Comparison of ENCODE assay signal across 27 cellular contexts in genomic region chr3:183013074-183013473, GRCh38.
"Had no signal": no experiment of that assay in that cellular context is flagged by ENCODE, and none has a peak within 500 bp of the region (broad histone marks: within the 10 kb centered on the region; RNA-seq: fewer than 3 reads in every experiment).

No MANE protein-coding gene starts in this region.

- H3K4me3 Mint-ChIP-seq: nephron; neural progenitor cell; stimulated activated effector memory CD8-positive, alpha-beta T cell treated with anti-CD3 and anti-CD28 coated beads, Interleukin-12 subunit alpha, Interleukin-12 subunit beta, amount 100 ng/mL, for 72 hours; stimulated activated naive B cell treated with anti-CD40 and anti-IgM and Interleukin-4, amounts not matched to agents 10 μg/mL and 1 μg/mL and 100 μg/mL, for 72 hours; stimulated activated naive CD8-positive, alpha-beta T cell treated with anti-CD3 and anti-CD28 coated beads, Interleukin-15, Interleukin-2, amounts not matched to agents 100 ng/mL and 50 ng/mL, for 24 hours had no signal

- H3K36me3 ChIP-seq: ovary had no signal

- H3K27me3 Mint-ChIP-seq: progenitor cell of endocrine pancreas; stimulated activated naive B cell treated with anti-CD40 and anti-IgM and Interleukin-4, amounts not matched to agents 10 μg/mL and 1 μg/mL and 100 μg/mL, for 72 hours; stimulated activated naive CD8-positive, alpha-beta T cell treated with anti-CD3 and anti-CD28 coated beads, Interleukin-15, Interleukin-2, amounts not matched to agents 100 ng/mL and 50 ng/mL, for 24 hours had no signal

- H3K4me3 ChIP-seq: neural progenitor cell, ovary, psoas muscle, right lobe of liver, sigmoid colon, stomach, thoracic aorta, thyroid gland, tibial nerve, upper lobe of left lung, vagina had no signal

- H3K9me3 Mint-ChIP-seq: nephron; neural progenitor cell; stimulated activated effector memory CD8-positive, alpha-beta T cell treated with anti-CD3 and anti-CD28 coated beads, Interleukin-12 subunit alpha, Interleukin-12 subunit beta, amount 100 ng/mL, for 72 hours; stimulated activated naive B cell treated with anti-CD40 and anti-IgM and Interleukin-4, amounts not matched to agents 10 μg/mL and 1 μg/mL and 100 μg/mL, for 72 hours; stimulated activated naive CD8-positive, alpha-beta T cell treated with anti-CD3 and anti-CD28 coated beads, Interleukin-15, Interleukin-2, amounts not matched to agents 100 ng/mL and 50 ng/mL, for 24 hours had no signal

- ATAC-seq: right cardiac atrium; right lobe of liver; stimulated activated effector memory CD8-positive, alpha-beta T cell treated with anti-CD3 and anti-CD28 coated beads, Interleukin-12 subunit alpha, Interleukin-12 subunit beta, amount 100 ng/mL, for 72 hours; stimulated activated naive B cell treated with anti-CD40 and anti-IgM and Interleukin-4, amounts not matched to agents 10 μg/mL and 1 μg/mL and 100 μg/mL, for 72 hours had no signal

- H3K27me3 ChIP-seq: neural progenitor cell, ovary, right lobe of liver, sigmoid colon, stomach, thyroid gland, tibial nerve, upper lobe of left lung, vagina had no signal

- H3K4me1 Mint-ChIP-seq: nephron; neural progenitor cell; stimulated activated effector memory CD8-positive, alpha-beta T cell treated with anti-CD3 and anti-CD28 coated beads, Interleukin-12 subunit alpha, Interleukin-12 subunit beta, amount 100 ng/mL, for 72 hours had no signal

- DNase-seq: occipital lobe; ovary; posterior cingulate gyrus; psoas muscle; right cardiac atrium; right lobe of liver; sigmoid colon; small intestine; stimulated activated CD4-positive, alpha-beta T cell treated with anti-CD3 and anti-CD28 coated beads, Interleukin-15, amount 100 ng/mL, for 24 hours; stimulated activated CD4-positive, alpha-beta T cell treated with anti-CD3 and anti-CD28 coated beads, Interleukin-2, amount 100 ng/mL, for 24 hours; stimulated activated CD4-positive, alpha-beta T cell treated with anti-CD3 and anti-CD28 coated beads, Interleukin-2, amount 100 ng/mL, for 48 hours; stimulated activated CD4-positive, alpha-beta T cell treated with anti-CD3 and anti-CD28 coated beads, Interleukin-4, amount 100 ng/mL, for 24 hours; stimulated activated naive B cell treated with anti-CD40 and anti-IgM and Interleukin-4, amounts not matched to agents 10 μg/mL and 1 μg/mL and 100 μg/mL, for 72 hours; stimulated activated naive CD4-positive, alpha-beta T cell treated with Interleukin-2 at 50 U/mL for 16 hours; stomach; thyroid gland; trophoblast cell; upper lobe of left lung had no signal

- H3K9me3 ChIP-seq: ovary, psoas muscle, right lobe of liver, sigmoid colon, stomach, thoracic aorta, thyroid gland, tibial nerve, upper lobe of left lung, vagina had no signal

- H3K4me1 ChIP-seq: neural progenitor cell, parathyroid adenoma, psoas muscle, right lobe of liver, sigmoid colon, thyroid gland, tibial nerve, upper lobe of left lung, vagina had no signal

- H3K27ac Mint-ChIP-seq: nephron; progenitor cell of endocrine pancreas; stimulated activated naive B cell treated with anti-CD40 and anti-IgM and Interleukin-4, amounts not matched to agents 10 μg/mL and 1 μg/mL and 100 μg/mL, for 72 hours; stimulated activated naive CD8-positive, alpha-beta T cell treated with anti-CD3 and anti-CD28 coated beads, Interleukin-15, Interleukin-2, amounts not matched to agents 100 ng/mL and 50 ng/mL, for 24 hours had no signal

- H3K27ac ChIP-seq: neural progenitor cell, ovary, parathyroid adenoma, psoas muscle, right lobe of liver, sigmoid colon, stomach, thoracic aorta, thyroid gland, tibial nerve, upper lobe of left lung, vagina had no signal
